In genomic region chr12:124551268-124552144, GRCh38 we compare ENCODE assay signal across 1 cellular context.
TF ChIP-seq lines count a peak whose summit lies in the region.

No MANE protein-coding gene starts in this region.

TF ChIP-seq in HEK293, 187 proteins besides CTCF, POLR2A, EP300 and RAD21 (continued from another document):
- TF ChIP-seq ZSCAN5A (tag by site-specific recombination; IDR thresholded peaks at IDR 0.05) (no peak), GLIS2 (tag by site-specific recombination; IDR thresholded peaks at IDR 0.05) (peak; percentile 78; the same call in 1 of the 2 replicates), MYNN (tag by site-specific recombination; IDR thresholded peaks at IDR 0.05; ENCODE audit: borderline replicate concordance) (no peak), ZNF394 (tag by site-specific recombination; IDR thresholded peaks at IDR 0.05; ENCODE audit: borderline replicate concordance) (no peak), GLI2 (tag by site-specific recombination; IDR thresholded peaks at IDR 0.05; ENCODE audit: borderline replicate concordance, low read depth) (no peak), KLF8 (tag by site-specific recombination; IDR thresholded peaks at IDR 0.05) (peak; percentile 36; the same call in 1 of the 2 replicates), ZNF211 (tag by site-specific recombination; IDR thresholded peaks at IDR 0.05; ENCODE audit: low read depth) (no peak), ZNF280D (tag by site-specific recombination; IDR thresholded peaks at IDR 0.05) (no peak), ZNF202 (tag by site-specific recombination; IDR thresholded peaks at IDR 0.05; ENCODE audit: borderline replicate concordance) (no peak), ZNF404 (tag by site-specific recombination; IDR thresholded peaks at IDR 0.05) (no peak), ZNF558 (tag by site-specific recombination; IDR thresholded peaks at IDR 0.05) (no peak), ZFP37 (tag by site-specific recombination; IDR thresholded peaks at IDR 0.05) (no peak), ZNF114 (tag by site-specific recombination; IDR thresholded peaks at IDR 0.05) (no peak), ZNF747 (tag by site-specific recombination; IDR thresholded peaks at IDR 0.05) (no peak), ZBTB49 (tag by site-specific recombination; IDR thresholded peaks at IDR 0.05; ENCODE audit: low read depth) (no peak), ZNF600 (tag by site-specific recombination; IDR thresholded peaks at IDR 0.05) (peak; percentile 94), ZNF302 (tag by site-specific recombination; IDR thresholded peaks at IDR 0.05; ENCODE audit: low read depth) (no peak), ZNF654 (tag by site-specific recombination; IDR thresholded peaks at IDR 0.05; ENCODE audit: low read depth) (no peak), RBAK (tag by site-specific recombination; IDR thresholded peaks at IDR 0.05) (no peak), HOXC10 (CRISPR knock-in tag; IDR thresholded peaks at IDR 0.05) (no peak), ZNF776 (tag by site-specific recombination; IDR thresholded peaks at IDR 0.05; ENCODE audit: borderline replicate concordance) (no peak), SALL2 (tag by site-specific recombination; IDR thresholded peaks at IDR 0.05; ENCODE audit: borderline replicate concordance) (no peak), ZNF555 (tag by site-specific recombination; conservative IDR thresholded peaks at IDR 0.05) (no peak), ZNF514 (tag by site-specific recombination; IDR thresholded peaks at IDR 0.05) (no peak), ZNF560 (tag by site-specific recombination; IDR thresholded peaks at IDR 0.05; ENCODE audit: borderline replicate concordance) (no peak), ZNF473 (tag by site-specific recombination; IDR thresholded peaks at IDR 0.05) (no peak), TSHZ1 (tag by site-specific recombination; IDR thresholded peaks at IDR 0.05; ENCODE audit: borderline replicate concordance) (peak; percentile 44; the same call in 1 of the 2 replicates)
- TF ChIP-seq, protein P1, sequence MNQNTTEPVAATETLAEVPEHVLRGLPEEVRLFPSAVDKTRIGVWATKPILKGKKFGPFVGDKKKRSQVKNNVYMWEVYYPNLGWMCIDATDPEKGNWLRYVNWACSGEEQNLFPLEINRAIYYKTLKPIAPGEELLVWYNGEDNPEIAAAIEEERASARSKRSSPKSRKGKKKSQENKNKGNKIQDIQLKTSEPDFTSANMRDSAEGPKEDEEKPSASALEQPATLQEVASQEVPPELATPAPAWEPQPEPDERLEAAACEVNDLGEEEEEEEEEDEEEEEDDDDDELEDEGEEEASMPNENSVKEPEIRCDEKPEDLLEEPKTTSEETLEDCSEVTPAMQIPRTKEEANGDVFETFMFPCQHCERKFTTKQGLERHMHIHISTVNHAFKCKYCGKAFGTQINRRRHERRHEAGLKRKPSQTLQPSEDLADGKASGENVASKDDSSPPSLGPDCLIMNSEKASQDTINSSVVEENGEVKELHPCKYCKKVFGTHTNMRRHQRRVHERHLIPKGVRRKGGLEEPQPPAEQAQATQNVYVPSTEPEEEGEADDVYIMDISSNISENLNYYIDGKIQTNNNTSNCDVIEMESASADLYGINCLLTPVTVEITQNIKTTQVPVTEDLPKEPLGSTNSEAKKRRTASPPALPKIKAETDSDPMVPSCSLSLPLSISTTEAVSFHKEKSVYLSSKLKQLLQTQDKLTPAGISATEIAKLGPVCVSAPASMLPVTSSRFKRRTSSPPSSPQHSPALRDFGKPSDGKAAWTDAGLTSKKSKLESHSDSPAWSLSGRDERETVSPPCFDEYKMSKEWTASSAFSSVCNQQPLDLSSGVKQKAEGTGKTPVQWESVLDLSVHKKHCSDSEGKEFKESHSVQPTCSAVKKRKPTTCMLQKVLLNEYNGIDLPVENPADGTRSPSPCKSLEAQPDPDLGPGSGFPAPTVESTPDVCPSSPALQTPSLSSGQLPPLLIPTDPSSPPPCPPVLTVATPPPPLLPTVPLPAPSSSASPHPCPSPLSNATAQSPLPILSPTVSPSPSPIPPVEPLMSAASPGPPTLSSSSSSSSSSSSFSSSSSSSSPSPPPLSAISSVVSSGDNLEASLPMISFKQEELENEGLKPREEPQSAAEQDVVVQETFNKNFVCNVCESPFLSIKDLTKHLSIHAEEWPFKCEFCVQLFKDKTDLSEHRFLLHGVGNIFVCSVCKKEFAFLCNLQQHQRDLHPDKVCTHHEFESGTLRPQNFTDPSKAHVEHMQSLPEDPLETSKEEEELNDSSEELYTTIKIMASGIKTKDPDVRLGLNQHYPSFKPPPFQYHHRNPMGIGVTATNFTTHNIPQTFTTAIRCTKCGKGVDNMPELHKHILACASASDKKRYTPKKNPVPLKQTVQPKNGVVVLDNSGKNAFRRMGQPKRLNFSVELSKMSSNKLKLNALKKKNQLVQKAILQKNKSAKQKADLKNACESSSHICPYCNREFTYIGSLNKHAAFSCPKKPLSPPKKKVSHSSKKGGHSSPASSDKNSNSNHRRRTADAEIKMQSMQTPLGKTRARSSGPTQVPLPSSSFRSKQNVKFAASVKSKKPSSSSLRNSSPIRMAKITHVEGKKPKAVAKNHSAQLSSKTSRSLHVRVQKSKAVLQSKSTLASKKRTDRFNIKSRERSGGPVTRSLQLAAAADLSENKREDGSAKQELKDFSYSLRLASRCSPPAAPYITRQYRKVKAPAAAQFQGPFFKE (tag by site-specific recombination; IDR thresholded peaks at IDR 0.05; ENCODE audit: borderline replicate concordance) = no peak
- TF ChIP-seq, protein P2, sequence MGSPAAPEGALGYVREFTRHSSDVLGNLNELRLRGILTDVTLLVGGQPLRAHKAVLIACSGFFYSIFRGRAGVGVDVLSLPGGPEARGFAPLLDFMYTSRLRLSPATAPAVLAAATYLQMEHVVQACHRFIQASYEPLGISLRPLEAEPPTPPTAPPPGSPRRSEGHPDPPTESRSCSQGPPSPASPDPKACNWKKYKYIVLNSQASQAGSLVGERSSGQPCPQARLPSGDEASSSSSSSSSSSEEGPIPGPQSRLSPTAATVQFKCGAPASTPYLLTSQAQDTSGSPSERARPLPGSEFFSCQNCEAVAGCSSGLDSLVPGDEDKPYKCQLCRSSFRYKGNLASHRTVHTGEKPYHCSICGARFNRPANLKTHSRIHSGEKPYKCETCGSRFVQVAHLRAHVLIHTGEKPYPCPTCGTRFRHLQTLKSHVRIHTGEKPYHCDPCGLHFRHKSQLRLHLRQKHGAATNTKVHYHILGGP (tag by site-specific recombination; IDR thresholded peaks at IDR 0.05) = no peak
- TF ChIP-seq, protein P3, sequence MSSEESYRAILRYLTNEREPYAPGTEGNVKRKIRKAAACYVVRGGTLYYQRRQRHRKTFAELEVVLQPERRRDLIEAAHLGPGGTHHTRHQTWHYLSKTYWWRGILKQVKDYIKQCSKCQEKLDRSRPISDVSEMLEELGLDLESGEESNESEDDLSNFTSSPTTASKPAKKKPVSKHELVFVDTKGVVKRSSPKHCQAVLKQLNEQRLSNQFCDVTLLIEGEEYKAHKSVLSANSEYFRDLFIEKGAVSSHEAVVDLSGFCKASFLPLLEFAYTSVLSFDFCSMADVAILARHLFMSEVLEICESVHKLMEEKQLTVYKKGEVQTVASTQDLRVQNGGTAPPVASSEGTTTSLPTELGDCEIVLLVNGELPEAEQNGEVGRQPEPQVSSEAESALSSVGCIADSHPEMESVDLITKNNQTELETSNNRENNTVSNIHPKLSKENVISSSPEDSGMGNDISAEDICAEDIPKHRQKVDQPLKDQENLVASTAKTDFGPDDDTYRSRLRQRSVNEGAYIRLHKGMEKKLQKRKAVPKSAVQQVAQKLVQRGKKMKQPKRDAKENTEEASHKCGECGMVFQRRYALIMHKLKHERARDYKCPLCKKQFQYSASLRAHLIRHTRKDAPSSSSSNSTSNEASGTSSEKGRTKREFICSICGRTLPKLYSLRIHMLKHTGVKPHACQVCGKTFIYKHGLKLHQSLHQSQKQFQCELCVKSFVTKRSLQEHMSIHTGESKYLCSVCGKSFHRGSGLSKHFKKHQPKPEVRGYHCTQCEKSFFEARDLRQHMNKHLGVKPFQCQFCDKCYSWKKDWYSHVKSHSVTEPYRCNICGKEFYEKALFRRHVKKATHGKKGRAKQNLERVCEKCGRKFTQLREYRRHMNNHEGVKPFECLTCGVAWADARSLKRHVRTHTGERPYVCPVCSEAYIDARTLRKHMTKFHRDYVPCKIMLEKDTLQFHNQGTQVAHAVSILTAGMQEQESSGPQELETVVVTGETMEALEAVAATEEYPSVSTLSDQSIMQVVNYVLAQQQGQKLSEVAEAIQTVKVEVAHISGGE (tag by site-specific recombination; conservative IDR thresholded peaks at IDR 0.05; ENCODE audit: low read depth) = peak; percentile 54; the same call in 1 of the 2 replicates
